ENCODE assay signal across 21 cellular contexts in genomic region chr11:70633610-70634009, GRCh38.
"Had no signal": no experiment of that assay in that cellular context is flagged by ENCODE, and none has a peak within 500 bp of the region (broad histone marks: within the 10 kb centered on the region; RNA-seq: fewer than 3 reads in every experiment).

No MANE protein-coding gene starts in this region.

- H3K36me3 Mint-ChIP-seq: T-cell had no signal

- H3K27me3 ChIP-seq: MG63 had no signal

- FAIRE-seq: HepG2, RCC 7860 had no signal

- H3K9ac ChIP-seq: SK-N-SH had no signal

- H3K27ac Mint-ChIP-seq: T-cell had no signal

- H3K36me3 ChIP-seq: MG63 had no signal

- H3K4me2 ChIP-seq: SK-N-SH had no signal

- H3K27ac ChIP-seq: RWPE1 had no signal

- H3K9me3 ChIP-seq: MG63, SK-N-SH had no signal

- H3K4me3 Mint-ChIP-seq: T-cell had no signal

- DNase-seq: IMR-90, Karpas-422, KG1, MG63, NCI-H1092, NCI-H1105 treated with DMSO at 0.1 percent for 48 hours, NCI-H1436 treated with DMSO at 0.1 percent for 48 hours, NCI-H187, NCI-H2029, NCI-H2081 treated with DMSO at 0.1 percent for 48 hours, NCI-H226, NCI-H524, NCI-H526 treated with DMSO at 0.1 percent for 48 hours, NCI-H774, SHP77, SK-N-SH, SW 1271, T-cell had no signal

- H3K9me3 Mint-ChIP-seq: T-cell had no signal

- H3K4me3 ChIP-seq: MG63 had no signal
